In genomic region chr22:40436460-40437431, GRCh38 we compare ENCODE assay signal across 1 cellular context.
TF ChIP-seq lines count a peak whose summit lies in the region.

No MANE protein-coding gene starts in this region.

TF ChIP-seq in H1, 55 proteins besides CTCF, POLR2A, EP300 and RAD21 (continued from another document):
- TF ChIP-seq, protein P1, sequence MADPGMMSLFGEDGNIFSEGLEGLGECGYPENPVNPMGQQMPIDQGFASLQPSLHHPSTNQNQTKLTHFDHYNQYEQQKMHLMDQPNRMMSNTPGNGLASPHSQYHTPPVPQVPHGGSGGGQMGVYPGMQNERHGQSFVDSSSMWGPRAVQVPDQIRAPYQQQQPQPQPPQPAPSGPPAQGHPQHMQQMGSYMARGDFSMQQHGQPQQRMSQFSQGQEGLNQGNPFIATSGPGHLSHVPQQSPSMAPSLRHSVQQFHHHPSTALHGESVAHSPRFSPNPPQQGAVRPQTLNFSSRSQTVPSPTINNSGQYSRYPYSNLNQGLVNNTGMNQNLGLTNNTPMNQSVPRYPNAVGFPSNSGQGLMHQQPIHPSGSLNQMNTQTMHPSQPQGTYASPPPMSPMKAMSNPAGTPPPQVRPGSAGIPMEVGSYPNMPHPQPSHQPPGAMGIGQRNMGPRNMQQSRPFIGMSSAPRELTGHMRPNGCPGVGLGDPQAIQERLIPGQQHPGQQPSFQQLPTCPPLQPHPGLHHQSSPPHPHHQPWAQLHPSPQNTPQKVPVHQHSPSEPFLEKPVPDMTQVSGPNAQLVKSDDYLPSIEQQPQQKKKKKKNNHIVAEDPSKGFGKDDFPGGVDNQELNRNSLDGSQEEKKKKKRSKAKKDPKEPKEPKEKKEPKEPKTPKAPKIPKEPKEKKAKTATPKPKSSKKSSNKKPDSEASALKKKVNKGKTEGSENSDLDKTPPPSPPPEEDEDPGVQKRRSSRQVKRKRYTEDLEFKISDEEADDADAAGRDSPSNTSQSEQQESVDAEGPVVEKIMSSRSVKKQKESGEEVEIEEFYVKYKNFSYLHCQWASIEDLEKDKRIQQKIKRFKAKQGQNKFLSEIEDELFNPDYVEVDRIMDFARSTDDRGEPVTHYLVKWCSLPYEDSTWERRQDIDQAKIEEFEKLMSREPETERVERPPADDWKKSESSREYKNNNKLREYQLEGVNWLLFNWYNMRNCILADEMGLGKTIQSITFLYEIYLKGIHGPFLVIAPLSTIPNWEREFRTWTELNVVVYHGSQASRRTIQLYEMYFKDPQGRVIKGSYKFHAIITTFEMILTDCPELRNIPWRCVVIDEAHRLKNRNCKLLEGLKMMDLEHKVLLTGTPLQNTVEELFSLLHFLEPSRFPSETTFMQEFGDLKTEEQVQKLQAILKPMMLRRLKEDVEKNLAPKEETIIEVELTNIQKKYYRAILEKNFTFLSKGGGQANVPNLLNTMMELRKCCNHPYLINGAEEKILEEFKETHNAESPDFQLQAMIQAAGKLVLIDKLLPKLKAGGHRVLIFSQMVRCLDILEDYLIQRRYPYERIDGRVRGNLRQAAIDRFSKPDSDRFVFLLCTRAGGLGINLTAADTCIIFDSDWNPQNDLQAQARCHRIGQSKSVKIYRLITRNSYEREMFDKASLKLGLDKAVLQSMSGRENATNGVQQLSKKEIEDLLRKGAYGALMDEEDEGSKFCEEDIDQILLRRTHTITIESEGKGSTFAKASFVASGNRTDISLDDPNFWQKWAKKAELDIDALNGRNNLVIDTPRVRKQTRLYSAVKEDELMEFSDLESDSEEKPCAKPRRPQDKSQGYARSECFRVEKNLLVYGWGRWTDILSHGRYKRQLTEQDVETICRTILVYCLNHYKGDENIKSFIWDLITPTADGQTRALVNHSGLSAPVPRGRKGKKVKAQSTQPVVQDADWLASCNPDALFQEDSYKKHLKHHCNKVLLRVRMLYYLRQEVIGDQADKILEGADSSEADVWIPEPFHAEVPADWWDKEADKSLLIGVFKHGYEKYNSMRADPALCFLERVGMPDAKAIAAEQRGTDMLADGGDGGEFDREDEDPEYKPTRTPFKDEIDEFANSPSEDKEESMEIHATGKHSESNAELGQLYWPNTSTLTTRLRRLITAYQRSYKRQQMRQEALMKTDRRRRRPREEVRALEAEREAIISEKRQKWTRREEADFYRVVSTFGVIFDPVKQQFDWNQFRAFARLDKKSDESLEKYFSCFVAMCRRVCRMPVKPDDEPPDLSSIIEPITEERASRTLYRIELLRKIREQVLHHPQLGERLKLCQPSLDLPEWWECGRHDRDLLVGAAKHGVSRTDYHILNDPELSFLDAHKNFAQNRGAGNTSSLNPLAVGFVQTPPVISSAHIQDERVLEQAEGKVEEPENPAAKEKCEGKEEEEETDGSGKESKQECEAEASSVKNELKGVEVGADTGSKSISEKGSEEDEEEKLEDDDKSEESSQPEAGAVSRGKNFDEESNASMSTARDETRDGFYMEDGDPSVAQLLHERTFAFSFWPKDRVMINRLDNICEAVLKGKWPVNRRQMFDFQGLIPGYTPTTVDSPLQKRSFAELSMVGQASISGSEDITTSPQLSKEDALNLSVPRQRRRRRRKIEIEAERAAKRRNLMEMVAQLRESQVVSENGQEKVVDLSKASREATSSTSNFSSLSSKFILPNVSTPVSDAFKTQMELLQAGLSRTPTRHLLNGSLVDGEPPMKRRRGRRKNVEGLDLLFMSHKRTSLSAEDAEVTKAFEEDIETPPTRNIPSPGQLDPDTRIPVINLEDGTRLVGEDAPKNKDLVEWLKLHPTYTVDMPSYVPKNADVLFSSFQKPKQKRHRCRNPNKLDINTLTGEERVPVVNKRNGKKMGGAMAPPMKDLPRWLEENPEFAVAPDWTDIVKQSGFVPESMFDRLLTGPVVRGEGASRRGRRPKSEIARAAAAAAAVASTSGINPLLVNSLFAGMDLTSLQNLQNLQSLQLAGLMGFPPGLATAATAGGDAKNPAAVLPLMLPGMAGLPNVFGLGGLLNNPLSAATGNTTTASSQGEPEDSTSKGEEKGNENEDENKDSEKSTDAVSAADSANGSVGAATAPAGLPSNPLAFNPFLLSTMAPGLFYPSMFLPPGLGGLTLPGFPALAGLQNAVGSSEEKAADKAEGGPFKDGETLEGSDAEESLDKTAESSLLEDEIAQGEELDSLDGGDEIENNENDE (IDR thresholded peaks at IDR 0.05; ENCODE audit: insufficient replicate concordance, low read length), result no peak
- TF ChIP-seq CHD1 (IDR thresholded peaks at IDR 0.05; ENCODE audit: low read depth, low read length) (no peak), KDM1A (IDR thresholded peaks at IDR 0.05; ENCODE audit: borderline replicate concordance, low read length) (no peak)
TF ChIP-seq in H1: peak in this region for 0.
